In genomic region chr3:132380979-132381944, GRCh38 we compare ENCODE assay signal across 22 cellular contexts. TPM values are rescaled to one million over a fixed set of nuclear protein-coding genes. Genes with fewer than 3 reads are reported as not detected.
DNase-seq lines count a peak whose midpoint lies in the region; ATAC-seq and TF ChIP-seq lines count a peak whose summit lies in the region.
"Had no signal": no experiment of that assay in that cellular context is flagged by ENCODE, and none has a peak within 500 bp of the region (broad histone marks: within the 10 kb centered on the region; RNA-seq: fewer than 3 reads in every experiment).

No MANE protein-coding gene starts in this region.

- no peaks in the 10 kb centered on the region for H3K9me3 Mint-ChIP-seq in activated T-cell treated with anti-CD3 and anti-CD28 coated beads, Interleukin-2, amount 50 U/mL, for 24 hours
- H3K9me3 Mint-ChIP-seq: activated T-helper 1 cell treated with anti-CD3 and anti-CD28 coated beads, Interleukin-12 subunit alpha, Interleukin-12 subunit beta, Interleukin-2, Interleukin-4 antibody, amounts not matched to agents 30 ng/mL and 10 ng/mL and 1 ng/mL, durations not matched to agents 14 hours and 24 hours and 36 hours; IgD-negative memory B cell; T-helper 2 cell treated with Interferon-gamma antibody and Interleukin-4, amounts not matched to agents 5 μg/mL and 100 μg/mL, for 36 hours had no signal

- no peak overlapping the region for H3K4me3 Mint-ChIP-seq in activated T-cell treated with anti-CD3 and anti-CD28 coated beads, Interleukin-2, amount 50 U/mL, for 24 hours
- H3K4me3 Mint-ChIP-seq: activated naive CD8-positive, alpha-beta T cell; activated T-helper 1 cell treated with anti-CD3 and anti-CD28 coated beads, Interleukin-12 subunit alpha, Interleukin-12 subunit beta, Interleukin-2, Interleukin-4 antibody, amounts not matched to agents 30 ng/mL and 10 ng/mL and 1 ng/mL, durations not matched to agents 14 hours and 24 hours and 36 hours; CD8-positive, alpha-beta memory T cell; T-helper 2 cell treated with Interferon-gamma antibody and Interleukin-4, amounts not matched to agents 5 μg/mL and 100 μg/mL, for 36 hours had no signal

- intact Hi-C loops in spleen (cut with DNase I; ENCODE audit: low total_unique reads): no loop called here

- H3K36me3 ChIP-seq in Karpas-422 (ENCODE audit: insufficient read depth, low read length) (no peaks in the 10 kb centered on the region), neuronal stem cell (replicated peaks in 1 of 2; ENCODE audit: control insufficient read depth in 2 of 2, insufficient read depth in 2 of 2, low read length in 2 of 2) (no peaks in the 10 kb centered on the region), spleen (no peaks in the 10 kb centered on the region)
- H3K36me3 ChIP-seq: brain microvascular endothelial cell, gastroesophageal sphincter, right atrium auricular region, tibial artery had no signal

- no peak overlapping the region for H2BK120ac ChIP-seq in neuronal stem cell (ENCODE audit: low read depth, low read length)

- H2BK15ac ChIP-seq in neuronal stem cell (ENCODE audit: low read length): peak overlapping the region; percentile 96

- H3K18ac ChIP-seq in neuronal stem cell (ENCODE audit: low read length): peak overlapping the region; percentile 86

- H3K4me1 Mint-ChIP-seq in activated T-cell treated with anti-CD3 and anti-CD28 coated beads, Interleukin-2, amount 50 U/mL, for 24 hours (ENCODE audit: low read depth): no peaks in the 10 kb centered on the region
- H3K4me1 Mint-ChIP-seq: CD8-positive, alpha-beta memory T cell had no signal

- no peak overlapping the region for H2BK5ac ChIP-seq in neuronal stem cell (ENCODE audit: low read length)

- peak overlapping the region; percentile 68 for H4K91ac ChIP-seq in neuronal stem cell (ENCODE audit: low read depth, low read length, poor library complexity)

- no peak overlapping the region for H3K27ac ChIP-seq in Karpas-422 (ENCODE audit: low read length)
- no peak overlapping the region for H3K27ac ChIP-seq in neuronal stem cell (replicated peaks; ENCODE audit: low read length)
- no peak overlapping the region for H3K27ac ChIP-seq in spleen
- H3K27ac ChIP-seq: brain microvascular endothelial cell, coronary artery, gastroesophageal sphincter, right atrium auricular region, tibial artery had no signal

- H3K4me2 ChIP-seq in Karpas-422 (ENCODE audit: low read depth, low read length, poor library complexity, severe bottlenecking) (peak overlapping the region; percentile 3), neuronal stem cell (ENCODE audit: insufficient read depth, low read length, poor library complexity, severe bottlenecking) (no peak overlapping the region)

- H3K79me1 ChIP-seq in neuronal stem cell (ENCODE audit: low read depth, low read length): no peaks in the 10 kb centered on the region

- no CpG with 5 or more reads among the region's 15 CpGs for WGBS in neuronal stem cell (ENCODE audit: extremely low coverage in 2 of 2, insufficient read length in 2 of 2, insufficient replicate concordance in 1 of 2), 2 donors
- 68 to 90% (median 88%) methylated on average over 15 of the region's 15 CpGs for WGBS in spleen, 5 donors

- H4K8ac ChIP-seq in neuronal stem cell (ENCODE audit: low read depth, low read length): peak overlapping the region; percentile 70

- TF ChIP-seq CTCF in fibroblast of mammary gland (conservative IDR thresholded peaks at IDR 0.05; ENCODE audit: control insufficient read depth, insufficient read depth, low read depth, low read length) (no peak), spleen (IDR thresholded peaks at IDR 0.05 in 8 of 11, conservative IDR thresholded peaks at IDR 0.05 in 3 of 11) (no peak)

- peak; percentile 57 for ATAC-seq in GM18511 (IDR thresholded peaks at IDR 0.05; ENCODE audit: unreplicated experiment)
- ATAC-seq: gastroesophageal sphincter had no signal

- peak overlapping the region; percentile 59 for H2BK12ac ChIP-seq in neuronal stem cell (ENCODE audit: low read length)

- no peaks in the 10 kb centered on the region for H3K27me3 ChIP-seq in Karpas-422 (ENCODE audit: low read length)
- H3K27me3 ChIP-seq in neuronal stem cell (ENCODE audit: control insufficient read depth in 3 of 3, insufficient read depth in 3 of 3, low read depth in 1 of 3, low read length in 3 of 3): no peaks in the 10 kb centered on the region
- peaks cover 0 to 41% (median 0%) of the 10 kb centered on the region in 7 donors for H3K27me3 ChIP-seq in spleen (replicated peaks in 1 of 7)
- H3K27me3 ChIP-seq: brain microvascular endothelial cell, right atrium auricular region had no signal

- no peak overlapping the region for H3K27ac Mint-ChIP-seq in activated T-cell treated with anti-CD3 and anti-CD28 coated beads, Interleukin-2, amount 50 U/mL, for 24 hours
- H3K27ac Mint-ChIP-seq: activated naive CD8-positive, alpha-beta T cell; activated T-helper 1 cell treated with anti-CD3 and anti-CD28 coated beads, Interleukin-12 subunit alpha, Interleukin-12 subunit beta, Interleukin-2, Interleukin-4 antibody, amounts not matched to agents 30 ng/mL and 10 ng/mL and 1 ng/mL, durations not matched to agents 14 hours and 24 hours and 36 hours; CD8-positive, alpha-beta memory T cell; IgD-negative memory B cell; T-helper 2 cell treated with Interferon-gamma antibody and Interleukin-4, amounts not matched to agents 5 μg/mL and 100 μg/mL, for 36 hours had no signal

- H4K20me1 ChIP-seq in Karpas-422 (ENCODE audit: insufficient read depth, low read depth, low read length): no peaks in the 10 kb centered on the region

- peaks cover 35% of the 10 kb centered on the region for H3K27me3 Mint-ChIP-seq in activated T-cell treated with anti-CD3 and anti-CD28 coated beads, Interleukin-2, amount 50 U/mL, for 24 hours

- DNase-seq in Karpas-422 (no peak), fibroblast of mammary gland (ENCODE audit: low read depth) (peak; percentile 21), neuronal stem cell (ENCODE audit: low spot score) (no peak), nucleus accumbens (lab: John Stamatoyannopoulos, UW) (no peak), pons (ENCODE audit: low spot score) (no peak), spleen (no peak)
- DNase-seq in activated T-cell treated with anti-CD3 and anti-CD28 coated beads, Interleukin-2, amount 50 U/mL, for 24 hours: no peak
- DNase-seq: activated CD4-positive, CD25-positive, alpha-beta regulatory T cell; brain microvascular endothelial cell; CD8-positive, alpha-beta memory T cell; DMS79; NCI-H226; stimulated activated naive CD4-positive, alpha-beta T cell; tibial artery had no signal

- no peaks in the 10 kb centered on the region for H3K9me3 ChIP-seq in Karpas-422 (ENCODE audit: low read length)
- peaks cover 0 to 2% of the 10 kb centered on the region in 2 donors for H3K9me3 ChIP-seq in neuronal stem cell (replicated peaks in 1 of 2; ENCODE audit: control insufficient read depth in 2 of 2, insufficient read depth in 1 of 2, low read depth in 1 of 2, low read length in 2 of 2)
- H3K9me3 ChIP-seq in spleen: peaks cover 0 to 5% (median 0%) of the 10 kb centered on the region in 8 donors
- H3K9me3 ChIP-seq: gastroesophageal sphincter, right atrium auricular region, tibial artery had no signal

- TF ChIP-seq POLR2A in spleen (IDR thresholded peaks at IDR 0.05): no peak

- H3K9ac ChIP-seq in Karpas-422 (ENCODE audit: low read length): no peak overlapping the region
- no peak overlapping the region for H3K9ac ChIP-seq in neuronal stem cell (ENCODE audit: low read depth, low read length, poor library complexity)

- no peaks in the 10 kb centered on the region for H3K79me2 ChIP-seq in Karpas-422 (ENCODE audit: low read length)

- H3K4ac ChIP-seq in neuronal stem cell (ENCODE audit: low read length): no peak overlapping the region

- H2AK5ac ChIP-seq in neuronal stem cell (ENCODE audit: low read depth, low read length): no peak overlapping the region

- peak overlapping the region; percentile 13 for H3K23ac ChIP-seq in neuronal stem cell (ENCODE audit: low read depth, low read length, poor library complexity)

- H3K4me1 ChIP-seq in Karpas-422 (ENCODE audit: low read length) (peaks cover 23% of the 10 kb centered on the region), neuronal stem cell (ENCODE audit: control insufficient read depth in 2 of 2, insufficient read depth in 1 of 2, low read depth in 1 of 2, low read length in 2 of 2) (peaks cover 10 to 11% of the 10 kb centered on the region in 2 donors), spleen (no peaks in the 10 kb centered on the region)
- H3K4me1 ChIP-seq: gastroesophageal sphincter, right atrium auricular region, tibial artery had no signal

- no peaks in the 10 kb centered on the region for H3K9me2 ChIP-seq in Karpas-422 (replicated peaks; ENCODE audit: insufficient read depth, low read length)

- H3K36me3 Mint-ChIP-seq in activated T-cell treated with anti-CD3 and anti-CD28 coated beads, Interleukin-2, amount 50 U/mL, for 24 hours (ENCODE audit: low read depth): no peaks in the 10 kb centered on the region
- H3K36me3 Mint-ChIP-seq: activated naive CD8-positive, alpha-beta T cell; CD8-positive, alpha-beta memory T cell had no signal

- no peak overlapping the region for H3K14ac ChIP-seq in neuronal stem cell (ENCODE audit: low read length)

- H2AFZ ChIP-seq in Karpas-422 (ENCODE audit: low read length): no peak overlapping the region
- peak overlapping the region; percentile 42 for H2AFZ ChIP-seq in neuronal stem cell (ENCODE audit: low read length)

- no peak overlapping the region for H3K4me3 ChIP-seq in Karpas-422 (ENCODE audit: low read length)
- no peak overlapping the region for H3K4me3 ChIP-seq in fibroblast of mammary gland (ENCODE audit: control insufficient read depth, low read depth, low read length)
- peak overlapping the region in 1 of 2 donors; percentile 26 for H3K4me3 ChIP-seq in neuronal stem cell (ENCODE audit: low read length in 2 of 2)
- H3K4me3 ChIP-seq in spleen: no peak overlapping the region
- H3K4me3 ChIP-seq: coronary artery, gastroesophageal sphincter, right atrium auricular region, tibial artery had no signal

RNA-seq across cellular contexts. Expression of gene DNAJC13, which starts 36.0 kb away (rescaled TPM):
- total RNA-seq in Karpas-422 (2014; rRNA removed; shearing (Covaris generic); ENCODE audit: low replicate concordance): 33.2 and 38.9 TPM in 2 replicates
- 10.1 TPM for polyA plus RNA-seq in neuronal stem cell (2013, experiment 1 of 2)
- polyA plus RNA-seq in neuronal stem cell (2013, experiment 2 of 2): 10.3 TPM
- 10 to 100 TPM; 49.6 to 78.4 (median 53.7) TPM for total RNA-seq in spleen
- 1 to 10 TPM; 5.6 to 7.3 (median 6.0) TPM for polyA plus RNA-seq in spleen
